In the genomic region with DNA sequence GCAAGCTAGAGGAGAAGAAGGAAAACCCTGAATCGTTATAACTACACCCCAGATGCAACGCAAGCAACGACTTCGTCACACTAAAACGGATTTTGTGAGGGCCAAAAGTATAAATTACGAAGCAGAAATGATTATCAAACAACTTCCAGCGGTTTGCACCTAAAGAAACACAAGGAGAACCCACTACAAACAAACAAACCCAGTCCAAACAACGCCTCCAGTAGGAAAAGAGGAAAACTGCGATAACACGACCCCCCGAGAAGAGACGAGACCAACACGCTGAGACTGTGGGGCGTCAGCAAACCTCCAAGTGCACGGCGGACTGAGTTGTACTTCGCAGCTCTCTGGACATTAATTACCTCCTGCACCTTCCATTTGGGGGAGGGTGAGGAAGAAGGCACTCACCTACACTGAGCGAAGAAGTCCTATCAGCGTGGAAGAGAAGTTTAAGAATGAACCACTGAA, we compare ENCODE assay signal across 9 cellular contexts. TPM values are rescaled to one million over a fixed set of nuclear protein-coding genes. Genes with fewer than 3 reads are reported as not detected.
DNase-seq lines count a peak whose midpoint lies in the region; ATAC-seq and TF ChIP-seq lines count a peak whose summit lies in the region.
"Had no signal": no experiment of that assay in that cellular context is flagged by ENCODE, and none has a peak within 500 bp of the region (broad histone marks: within the 10 kb centered on the region; RNA-seq: fewer than 3 reads in every experiment).

A gene (plus strand): TSS at position 51 of the 465 bp plus-strand sequence. CDS start 879 bp downstream, outside the sequence.

- H3K9me3 ChIP-seq in HUES6 (ENCODE audit: control insufficient read depth, insufficient read depth, low read depth, low read length) (no peaks in the 10 kb centered on the region), lower lobe of right lung (no peaks in the 10 kb centered on the region), stomach (peaks cover 0 to 12% (median 4%) of the 10 kb centered on the region in 4 donors)

- TF ChIP-seq CTCF in dorsolateral prefrontal cortex (IDR thresholded peaks at IDR 0.05 in 54 of 56, conservative IDR thresholded peaks at IDR 0.05 in 2 of 56; ENCODE audit: low read depth in 1 of 56, partially characterized antibody in 56 of 56) (no peak), lower lobe of right lung (IDR thresholded peaks at IDR 0.05) (no peak), stomach (IDR thresholded peaks at IDR 0.05) (no peak)

- intact Hi-C loops in dorsolateral prefrontal cortex (cut with DNase I) (no loop called here), lower lobe of right lung (cut with DNase I) (no loop called here), stomach (cut with DNase I; ENCODE audit: low total_unique reads) (no loop called here)

- H3K4me3 ChIP-seq in HUES6 (ENCODE audit: low read depth, low read length), result peak within 1 kb of the TSS; percentile 65
- H3K4me3 ChIP-seq in dorsolateral prefrontal cortex, result peak within 1 kb of the TSS in 56 of 59 donors; percentile 22 to 68 (median 50)
- peak within 1 kb of the TSS; percentile 45 for H3K4me3 ChIP-seq in lower lobe of right lung
- H3K4me3 ChIP-seq in stomach, result peak within 1 kb of the TSS; percentile 32 to 38 (median 34)

- H3K27me3 ChIP-seq in HUES6 (ENCODE audit: control insufficient read depth, insufficient read depth, low read length), result peaks cover 74% of the 10 kb centered on the region
- H3K27me3 ChIP-seq in dorsolateral prefrontal cortex, result no peaks in the 10 kb centered on the region
- no peaks in the 10 kb centered on the region for H3K27me3 ChIP-seq in lower lobe of right lung (ENCODE audit: low read depth)
- no peaks in the 10 kb centered on the region for H3K27me3 ChIP-seq in stomach

- DNase-seq in dorsolateral prefrontal cortex (no peak), lower lobe of right lung (no peak), stomach (no peak), NCI-H1694 treated with DMSO at 0.1 percent for 48 hours (lab: John Stamatoyannopoulos, UW) (no peak), OCI-M1 (lab: John Stamatoyannopoulos, UW) (no peak), amygdala (lab: John Stamatoyannopoulos, UW) (no peak), NCI-H446 (lab: John Stamatoyannopoulos, UW) (no peak)
- DNase-seq: NCI-H524 treated with DMSO at 0.1 percent for 48 hours had no signal

- H3K36me3 ChIP-seq in HUES6 (ENCODE audit: control insufficient read depth, insufficient read depth, low read length), result no peaks in the 10 kb centered on the region
- no peaks in the 10 kb centered on the region for H3K36me3 ChIP-seq in lower lobe of right lung
- peaks cover 7 to 18% (median 16%) of the 10 kb centered on the region in 4 donors for H3K36me3 ChIP-seq in stomach

- no peak within 1 kb of the TSS for H3K9ac ChIP-seq in HUES6 (ENCODE audit: low read length)

- 84 to 92% (median 91%) methylated on average over 19 of the region's 19 CpGs for WGBS in stomach, 5 donors

- ATAC-seq in lower lobe of right lung, result no peak

- TF ChIP-seq EP300 in stomach (IDR thresholded peaks at IDR 0.05), result no peak

- no peak for TF ChIP-seq POLR2A in stomach (IDR thresholded peaks at IDR 0.05)

- H3K4me1 ChIP-seq in HUES6 (ENCODE audit: control insufficient read depth, insufficient read depth, low read length), result peaks cover 20% of the 10 kb centered on the region
- H3K4me1 ChIP-seq in lower lobe of right lung, result no peaks in the 10 kb centered on the region
- H3K4me1 ChIP-seq in stomach, result peaks cover 0 to 13% (median 6%) of the 10 kb centered on the region in 4 donors

- no peak within 1 kb of the TSS for H3K27ac ChIP-seq in HUES6 (ENCODE audit: low read depth, low read length)
- no peak within 1 kb of the TSS for H3K27ac ChIP-seq in dorsolateral prefrontal cortex
- no peak within 1 kb of the TSS for H3K27ac ChIP-seq in lower lobe of right lung
- H3K27ac ChIP-seq in stomach, result peak within 1 kb of the TSS in 1 of 5 donors; percentile 42

RNA-seq across cellular contexts. Expression of the gene that starts here (rescaled TPM):
- under 1 TPM in 33 of 120 experiments, not detected in 87; 0.11 to 0.70 (median 0.23) TPM for total RNA-seq in dorsolateral prefrontal cortex
- total RNA-seq in lower lobe of right lung, result not detected
- total RNA-seq in stomach, result 10 to 100 TPM in 1 of 5 donors, 1 to 10 TPM in 2, not detected in 2; 1.1 to 95.9 (median 1.2) TPM
- under 1 TPM in 1 of 3 donors, not detected in 2; 0.08 TPM for polyA plus RNA-seq in stomach
